Comparison of ENCODE assay signal across 14 cellular contexts in the genomic region with DNA sequence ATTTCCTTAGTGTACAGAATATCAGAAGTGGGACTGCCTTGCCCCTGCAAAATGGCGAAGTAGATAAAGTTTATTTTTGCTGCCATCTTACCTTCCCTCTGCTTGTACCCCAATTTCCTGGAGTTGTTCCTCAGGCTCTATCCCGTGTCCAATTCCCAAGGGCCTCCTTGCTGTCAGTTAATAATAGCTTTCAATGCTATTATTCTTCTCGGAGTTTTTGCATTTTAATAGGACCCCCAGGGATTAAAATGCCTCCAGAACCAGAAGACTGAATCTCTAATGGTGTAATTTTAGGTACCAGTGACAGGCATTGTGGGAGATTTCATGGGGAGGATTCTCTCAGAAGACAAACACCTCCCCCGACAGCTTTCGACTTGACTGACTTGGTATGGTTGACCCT.
DNase-seq lines count a peak whose midpoint lies in the region; ATAC-seq and TF ChIP-seq lines count a peak whose summit lies in the region.
"Had no signal": no experiment of that assay in that cellular context is flagged by ENCODE, and none has a peak within 500 bp of the region (broad histone marks: within the 10 kb centered on the region; RNA-seq: fewer than 3 reads in every experiment).

No MANE protein-coding gene starts in this region.

- no peaks in the 10 kb centered on the region for H3K23me2 ChIP-seq in H9 (ENCODE audit: insufficient read length, low read depth, low read length, poor library complexity, severe bottlenecking)

- TF ChIP-seq CTCF in H9 (conservative IDR thresholded peaks at IDR 0.05) (no peak), endodermal cell (conservative IDR thresholded peaks at IDR 0.05) (no peak), nephron (IDR thresholded peaks at IDR 0.05; ENCODE audit: unreplicated experiment in 3 of 3) (no peak), adrenal gland (IDR thresholded peaks at IDR 0.05) (no peak), SK-N-SH (IDR thresholded peaks at IDR 0.05) (no peak)

- H3K4ac ChIP-seq in H9 (ENCODE audit: low read depth, low read length): no peak overlapping the region

- no peaks in the 10 kb centered on the region for H3K79me1 ChIP-seq in H9 (ENCODE audit: insufficient read depth, low read depth, low read length, poor library complexity, severe bottlenecking)

- no peak overlapping the region for H3K4me2 ChIP-seq in H9 (ENCODE audit: insufficient read depth, insufficient read length, low read length)
- H3K4me2 ChIP-seq in SK-N-SH: no peak overlapping the region

- intact Hi-C loops in adrenal gland (cut with DNase I): no loop called here

- peaks cover 2% of the 10 kb centered on the region for H3F3A ChIP-seq in SK-N-SH (replicated peaks; ENCODE audit: insufficient read depth)

- H4K8ac ChIP-seq in H9 (replicated peaks; ENCODE audit: insufficient read length, low read depth, low read length): no peak overlapping the region

- no peak overlapping the region for H3K18ac ChIP-seq in H9 (ENCODE audit: insufficient read length, low read depth, low read length)

- H2BK12ac ChIP-seq in H9 (ENCODE audit: insufficient read length, low read depth, low read length): no peak overlapping the region

- WGBS in H9 (ENCODE audit: extremely low coverage, insufficient read length, low lambda C conversion rate): no CpG with 5 or more reads among the region's 5 CpGs
- 85 to 86% methylated on average over 4 to 5 of the region's 5 CpGs for WGBS in endodermal cell (ENCODE audit: insufficient coverage in 1 of 2, insufficient read length in 1 of 2), 2 experiments
- 63 to 69% (median 64%) methylated on average over 5 of the region's 5 CpGs for WGBS in adrenal gland, 4 donors
- 0% methylated on average over 5 of the region's 5 CpGs for WGBS in SK-N-SH (ENCODE audit: low lambda C conversion rate)

- H3K4me1 Mint-ChIP-seq in H9: peaks cover 18 to 22% of the 10 kb centered on the region in 2 experiments
- H3K4me1 Mint-ChIP-seq in endodermal cell: peaks cover 31% of the 10 kb centered on the region
- peaks cover 26% of the 10 kb centered on the region for H3K4me1 Mint-ChIP-seq in nephron
- H3K4me1 Mint-ChIP-seq: B cell had no signal

- POLR2A ChIA-PET in SK-N-SH (lab: Yijun Ruan, JAX): no interaction called here

- H3K56ac ChIP-seq in H9 (ENCODE audit: insufficient read length, low read depth, low read length): no peak overlapping the region

- H2AK5ac ChIP-seq in H9 (ENCODE audit: insufficient read length, low read length): no peak overlapping the region

- H3K9me2 ChIP-seq in SK-N-SH: no peaks in the 10 kb centered on the region

- H2BK20ac ChIP-seq in H9 (ENCODE audit: low read depth, low read length, poor library complexity, severe bottlenecking): no peak overlapping the region

- no peak for TF ChIP-seq EP300 in SK-N-SH (IDR thresholded peaks at IDR 0.05; ENCODE audit: borderline replicate concordance in 1 of 2, low read depth in 1 of 2, low read length in 1 of 2)

- no peak for ATAC-seq in GM21528 (IDR thresholded peaks at IDR 0.05; ENCODE audit: low FRiP score, unreplicated experiment)

- H3K4me3 Mint-ChIP-seq in H9 (no peak overlapping the region), endodermal cell (no peak overlapping the region), nephron (peak overlapping the region in 2 of 3 experiments; percentile 8 to 39)
- H3K4me3 Mint-ChIP-seq: B cell; CD4-positive, alpha-beta T cell had no signal

- no peak for TF ChIP-seq RAD21 in SK-N-SH (IDR thresholded peaks at IDR 0.05; ENCODE audit: low read length)

- no peak overlapping the region for H2BK5ac ChIP-seq in H9 (ENCODE audit: insufficient read length, low read length)

- no peaks in the 10 kb centered on the region for H3K4me1 ChIP-seq in H9 (ENCODE audit: insufficient read depth, low read length)
- H3K4me1 ChIP-seq in endodermal cell (ENCODE audit: control insufficient read depth, insufficient read depth, low read length): peaks cover 14% of the 10 kb centered on the region
- peaks cover 20% of the 10 kb centered on the region for H3K4me1 ChIP-seq in neuron (ENCODE audit: insufficient read depth, low read length)
- no peaks in the 10 kb centered on the region for H3K4me1 ChIP-seq in adrenal gland (replicated peaks in 1 of 2)
- H3K4me1 ChIP-seq in SK-N-SH (ENCODE audit: control insufficient read depth in 1 of 2, insufficient read depth in 2 of 2, low read depth in 1 of 2, low read length in 1 of 2): no peaks in the 10 kb centered on the region

- H3K27ac Mint-ChIP-seq in H9 (peak overlapping the region in 2 of 3 experiments; percentile 33 to 41; a peak in 2 of 7 replicates), endodermal cell (no peak overlapping the region), nephron (peak overlapping the region; percentile 53 to 84 (median 69))
- H3K27ac Mint-ChIP-seq: B cell; CD4-positive, alpha-beta T cell had no signal

- H2AFZ ChIP-seq in H9 (ENCODE audit: low read length): no peak overlapping the region
- H2AFZ ChIP-seq in neuron (ENCODE audit: low read depth, low read length): peak overlapping the region; percentile 44
- H2AFZ ChIP-seq in SK-N-SH (ENCODE audit: low read depth): no peak overlapping the region
- H2AFZ ChIP-seq: GM23248 had no signal

- H3K36me3 ChIP-seq in endodermal cell (ENCODE audit: control insufficient read depth, insufficient read depth, low read length) (no peaks in the 10 kb centered on the region), neuron (ENCODE audit: insufficient read depth, low read length) (no peaks in the 10 kb centered on the region), adrenal gland (replicated peaks in 1 of 2) (no peaks in the 10 kb centered on the region), SK-N-SH (replicated peaks in 1 of 2; ENCODE audit: control insufficient read depth in 1 of 2, insufficient read depth in 2 of 2, low read length in 1 of 2) (no peaks in the 10 kb centered on the region)

- no peak for TF ChIP-seq POLR2A in adrenal gland (IDR thresholded peaks at IDR 0.05)

- no peak overlapping the region for H4K91ac ChIP-seq in H9 (ENCODE audit: insufficient read length, low read depth, low read length)

- H3K9me3 ChIP-seq in H9 (ENCODE audit: control insufficient read depth, low read depth, low read length): no peaks in the 10 kb centered on the region
- no peaks in the 10 kb centered on the region for H3K9me3 ChIP-seq in endodermal cell (ENCODE audit: control insufficient read depth, low read length)
- no peaks in the 10 kb centered on the region for H3K9me3 ChIP-seq in neuron (ENCODE audit: low read length)
- H3K9me3 ChIP-seq in adrenal gland (replicated peaks in 1 of 3): no peaks in the 10 kb centered on the region
- H3K9me3 ChIP-seq in SK-N-SH: no peaks in the 10 kb centered on the region

- peaks cover 3 to 12% (median 8%) of the 10 kb centered on the region in 3 experiments; a peak in 6 of 7 replicates for H3K36me3 Mint-ChIP-seq in H9 (ENCODE audit: insufficient read depth in 1 of 3, low read depth in 3 of 3)
- no peaks in the 10 kb centered on the region for H3K36me3 Mint-ChIP-seq in endodermal cell (ENCODE audit: low read depth)
- peaks cover 12% of the 10 kb centered on the region for H3K36me3 Mint-ChIP-seq in nephron (ENCODE audit: low read depth)

- H2BK120ac ChIP-seq in H9 (ENCODE audit: low read depth, low read length, poor library complexity, severe bottlenecking): no peak overlapping the region

- no peak overlapping the region for H3K14ac ChIP-seq in H9 (ENCODE audit: insufficient read depth, low read length)

- H3K9me3 Mint-ChIP-seq in H9: peaks cover 3 to 10% of the 10 kb centered on the region in 2 experiments; a peak in 4 of 5 replicates
- H3K9me3 Mint-ChIP-seq in endodermal cell: peaks cover 15% of the 10 kb centered on the region
- H3K9me3 Mint-ChIP-seq in nephron: peaks cover 12% of the 10 kb centered on the region

- H2BK15ac ChIP-seq in H9 (ENCODE audit: low read depth, low read length): no peak overlapping the region

- H3K27me3 ChIP-seq in H9 (ENCODE audit: insufficient read depth, low read length) (no peaks in the 10 kb centered on the region), endodermal cell (ENCODE audit: control insufficient read depth, insufficient read depth, low read length, poor library complexity, severe bottlenecking) (no peaks in the 10 kb centered on the region), neuron (ENCODE audit: insufficient read depth, low read length) (no peaks in the 10 kb centered on the region), adrenal gland (no peaks in the 10 kb centered on the region), SK-N-SH (ENCODE audit: insufficient read depth) (peaks cover 11% of the 10 kb centered on the region; the same call in 1 of the 2 replicates)

- no peak overlapping the region for H4K5ac ChIP-seq in H9 (ENCODE audit: insufficient read length, low read depth, low read length)

- H3T11ph ChIP-seq in H9 (ENCODE audit: low read length): no peak overlapping the region

- H3K23ac ChIP-seq in H9 (ENCODE audit: insufficient read length, low read depth, low read length): no peak overlapping the region

- no peak overlapping the region for H3K27ac ChIP-seq in H9 (ENCODE audit: insufficient read length, low read depth, low read length)
- H3K27ac ChIP-seq in endodermal cell (ENCODE audit: low read depth, low read length): peak overlapping the region; percentile 16
- no peak overlapping the region for H3K27ac ChIP-seq in adrenal gland
- no peak overlapping the region for H3K27ac ChIP-seq in SK-N-SH (ENCODE audit: low read depth in 2 of 2, low read length in 1 of 2)
- H3K27ac ChIP-seq: GM23248 had no signal

- no peaks in the 10 kb centered on the region for H4K20me1 ChIP-seq in H9 (ENCODE audit: control insufficient read depth, insufficient read depth, insufficient read length)
- no peaks in the 10 kb centered on the region for H4K20me1 ChIP-seq in SK-N-SH (ENCODE audit: insufficient read depth)

- H3K4me3 ChIP-seq in endodermal cell (ENCODE audit: low read length) (no peak overlapping the region), neuron (ENCODE audit: low read length) (no peak overlapping the region), adrenal gland (no peak overlapping the region), SK-N-SH (ENCODE audit: low read depth in 2 of 2, low read length in 1 of 2) (no peak overlapping the region)
- H3K4me3 ChIP-seq: GM23248 had no signal

- H3K79me2 ChIP-seq in H9 (ENCODE audit: insufficient read depth, low read length) (no peaks in the 10 kb centered on the region), SK-N-SH (ENCODE audit: insufficient read depth) (no peaks in the 10 kb centered on the region)

- H3K27me3 Mint-ChIP-seq in H9 (ENCODE audit: low read depth) (peaks cover 3% of the 10 kb centered on the region), endodermal cell (ENCODE audit: insufficient read depth) (no peaks in the 10 kb centered on the region), nephron (ENCODE audit: low read depth) (no peaks in the 10 kb centered on the region)

- CTCF ChIA-PET in SK-N-SH (lab: Yijun Ruan, JAX): no interaction called here

- no peak overlapping the region for H3K9ac ChIP-seq in H9 (ENCODE audit: extremely low read depth, insufficient read length, low read length)
- H3K9ac ChIP-seq in endodermal cell (ENCODE audit: extremely low read depth, low read length, poor library complexity, severe bottlenecking): no peak overlapping the region
- H3K9ac ChIP-seq in SK-N-SH: no peak overlapping the region
- H3K9ac ChIP-seq: GM23248 had no signal

- DNase-seq in H9: no peak
- DNase-seq in endodermal cell: no peak
- DNase-seq in adrenal gland: no peak
- DNase-seq in SK-N-SH: no peak
- DNase-seq: C1 segment of cervical spinal cord; Calu3; CD4-positive, alpha-beta T cell; DMS 273 treated with DMSO at 0.1 percent for 48 hours; GM23248; H7 had no signal

Comparison
In these comparisons a context has a peak if more than half of its experiments do, and no peak if none do; other contexts are left out.
1. H3K4me3 Mint-ChIP-seq: peak in nephron (2 of 3); none in H9 (0 of 2) and endodermal cell (single experiment).